ENCODE assay signal across 9 cellular contexts in genomic region chr11:911890-912219, GRCh38. TPM values are rescaled to one million over a fixed set of nuclear protein-coding genes. Genes with fewer than 3 reads are reported as not detected.
DNase-seq lines count a peak whose midpoint lies in the region; ATAC-seq, FAIRE-seq and TF ChIP-seq lines count a peak whose summit lies in the region.
"Had no signal": no experiment of that assay in that cellular context is flagged by ENCODE, and none has a peak within 500 bp of the region (broad histone marks: within the 10 kb centered on the region; RNA-seq: fewer than 3 reads in every experiment).

No MANE protein-coding gene starts in this region.

- CTCF ChIA-PET in activated CD4-positive, alpha-beta memory T cell treated with anti-CD3 and anti-CD28 coated beads for 36 hours (lab: Charles Lee) = interaction anchor here (1.0 to 2.1 kb wide), 2 partner anchors 13 to 51 kb away, joined by 3 to 16 read pairs; partner anchors contain the start of gene AP2A2

- TF ChIP-seq CTCF in pancreas (IDR thresholded peaks at IDR 0.05) = no peak

- peaks cover 2% of the 10 kb centered on the region for H3K36me3 Mint-ChIP-seq in T-helper 2 cell treated with Interferon-gamma antibody and Interleukin-4, amounts not matched to agents 5 μg/mL and 100 μg/mL, for 36 hours (ENCODE audit: low read depth)
- peaks cover 2% of the 10 kb centered on the region for H3K36me3 Mint-ChIP-seq in activated CD4-positive, alpha-beta memory T cell treated with anti-CD3 and anti-CD28 coated beads for 36 hours
- peaks cover 5% of the 10 kb centered on the region for H3K36me3 Mint-ChIP-seq in stimulated activated effector memory CD8-positive, alpha-beta T cell treated with anti-CD3 and anti-CD28 coated beads, Interleukin-12 subunit alpha, Interleukin-12 subunit beta, amount 100 ng/mL, for 72 hours

- H3K9ac ChIP-seq in iPS-18a (ENCODE audit: low read length) = peak overlapping the region; percentile 86

- H3K4me3 ChIP-seq in iPS-18a (ENCODE audit: low read length) (peak overlapping the region; percentile 75), pancreas (no peak overlapping the region)

- no peak for ATAC-seq in stimulated activated effector memory CD8-positive, alpha-beta T cell treated with anti-CD3 and anti-CD28 coated beads, Interleukin-12 subunit alpha, Interleukin-12 subunit beta, amount 100 ng/mL, for 72 hours
- ATAC-seq in pancreas = no peak

- H3K9me3 ChIP-seq in iPS-18a (ENCODE audit: control insufficient read depth, low read depth, low read length) = no peaks in the 10 kb centered on the region
- H3K9me3 ChIP-seq in pancreas = no peaks in the 10 kb centered on the region

- peaks cover 12% of the 10 kb centered on the region for H3K4me1 Mint-ChIP-seq in T-helper 2 cell treated with Interferon-gamma antibody and Interleukin-4, amounts not matched to agents 5 μg/mL and 100 μg/mL, for 36 hours (ENCODE audit: low read depth)
- H3K4me1 Mint-ChIP-seq in activated CD4-positive, alpha-beta memory T cell treated with anti-CD3 and anti-CD28 coated beads for 36 hours (ENCODE audit: low read depth) = peaks cover 14% of the 10 kb centered on the region
- H3K4me1 Mint-ChIP-seq in stimulated activated effector memory CD8-positive, alpha-beta T cell treated with anti-CD3 and anti-CD28 coated beads, Interleukin-12 subunit alpha, Interleukin-12 subunit beta, amount 100 ng/mL, for 72 hours = peaks cover 30% of the 10 kb centered on the region

- H3K36me3 ChIP-seq in iPS-18a (ENCODE audit: control insufficient read depth, low read depth, low read length) = no peaks in the 10 kb centered on the region
- no peaks in the 10 kb centered on the region for H3K36me3 ChIP-seq in pancreas

- H3K4me3 Mint-ChIP-seq in T-helper 2 cell treated with Interferon-gamma antibody and Interleukin-4, amounts not matched to agents 5 μg/mL and 100 μg/mL, for 36 hours = peak overlapping the region; percentile 96
- peak overlapping the region; percentile 79 for H3K4me3 Mint-ChIP-seq in activated CD4-positive, alpha-beta memory T cell treated with anti-CD3 and anti-CD28 coated beads for 36 hours
- peak overlapping the region; percentile 93 for H3K4me3 Mint-ChIP-seq in stimulated activated effector memory CD8-positive, alpha-beta T cell treated with anti-CD3 and anti-CD28 coated beads, Interleukin-12 subunit alpha, Interleukin-12 subunit beta, amount 100 ng/mL, for 72 hours

- POLR2A ChIA-PET in activated CD4-positive, alpha-beta memory T cell treated with anti-CD3 and anti-CD28 coated beads for 36 hours (lab: Charles Lee) = interaction anchor here (1.5 kb wide), 1 partner anchor 17 kb away, joined by 4 read pairs; no protein-coding TSS in a partner anchor

- H3K4me1 ChIP-seq in iPS-18a (ENCODE audit: control insufficient read depth, low read depth, low read length) = peaks cover 8% of the 10 kb centered on the region
- peaks cover 5 to 10% (median 7%) of the 10 kb centered on the region in 3 donors for H3K4me1 ChIP-seq in pancreas

- H3K27me3 ChIP-seq in iPS-18a (ENCODE audit: control insufficient read depth, insufficient read depth, low read length) (no peaks in the 10 kb centered on the region), pancreas (no peaks in the 10 kb centered on the region)

- WGBS in pancreas, 2 donors = 95 to 97% methylated on average over 11 of the region's 11 CpGs

- H3K27ac Mint-ChIP-seq in T-helper 2 cell treated with Interferon-gamma antibody and Interleukin-4, amounts not matched to agents 5 μg/mL and 100 μg/mL, for 36 hours = peak overlapping the region; percentile 92
- H3K27ac Mint-ChIP-seq in activated CD4-positive, alpha-beta memory T cell treated with anti-CD3 and anti-CD28 coated beads for 36 hours = peak overlapping the region; percentile 54
- peak overlapping the region; percentile 92 for H3K27ac Mint-ChIP-seq in stimulated activated effector memory CD8-positive, alpha-beta T cell treated with anti-CD3 and anti-CD28 coated beads, Interleukin-12 subunit alpha, Interleukin-12 subunit beta, amount 100 ng/mL, for 72 hours

- H3K27me3 Mint-ChIP-seq in T-helper 2 cell treated with Interferon-gamma antibody and Interleukin-4, amounts not matched to agents 5 μg/mL and 100 μg/mL, for 36 hours (ENCODE audit: low read depth) = no peaks in the 10 kb centered on the region
- H3K27me3 Mint-ChIP-seq in activated CD4-positive, alpha-beta memory T cell treated with anti-CD3 and anti-CD28 coated beads for 36 hours = no peaks in the 10 kb centered on the region

- FAIRE-seq in pancreas (lab: Jason Lieb, UNC) = no peak

- intact Hi-C loops in activated CD4-positive, alpha-beta memory T cell treated with anti-CD3 and anti-CD28 coated beads for 36 hours (cut with micrococcal nuclease) = loop anchor here (1.0 to 2.0 kb wide), 2 partner anchors 14 to 69 kb away; partner anchors contain the start of genes POLR2L and TSPAN4
- intact Hi-C loops in pancreas (cut with DNase I) = no loop called here

- no peaks in the 10 kb centered on the region for H3K9me3 Mint-ChIP-seq in T-helper 2 cell treated with Interferon-gamma antibody and Interleukin-4, amounts not matched to agents 5 μg/mL and 100 μg/mL, for 36 hours
- H3K9me3 Mint-ChIP-seq in activated CD4-positive, alpha-beta memory T cell treated with anti-CD3 and anti-CD28 coated beads for 36 hours = no peaks in the 10 kb centered on the region
- no peaks in the 10 kb centered on the region for H3K9me3 Mint-ChIP-seq in stimulated activated effector memory CD8-positive, alpha-beta T cell treated with anti-CD3 and anti-CD28 coated beads, Interleukin-12 subunit alpha, Interleukin-12 subunit beta, amount 100 ng/mL, for 72 hours

- DNase-seq in T-helper 2 cell treated with Interferon-gamma antibody and Interleukin-4, amounts not matched to agents 5 μg/mL and 100 μg/mL, for 36 hours (ENCODE audit: low spot score) = no peak
- no peak for DNase-seq in T-helper 2 cell
- DNase-seq in activated CD4-positive, alpha-beta memory T cell treated with anti-CD3 and anti-CD28 coated beads for 36 hours = no peak
- DNase-seq in stimulated activated effector memory CD8-positive, alpha-beta T cell treated with anti-CD3 and anti-CD28 coated beads, Interleukin-12 subunit alpha, Interleukin-12 subunit beta, amount 100 ng/mL, for 72 hours (ENCODE audit: low spot score in 2 of 2) = no peak
- DNase-seq in AML-193 (lab: John Stamatoyannopoulos, UW) = no peak
- no peak for DNase-seq in stimulated activated CD8-positive, alpha-beta memory T cell treated with anti-CD3 and anti-CD28 coated beads, Interleukin-4, amount 100 ng/mL, for 48 hours
- no peak for DNase-seq in pancreas
- DNase-seq: cerebellar nuclear complex had no signal

- H3K27ac ChIP-seq in iPS-18a (ENCODE audit: low read length) (peak overlapping the region; percentile 71), pancreas (peak overlapping the region in 2 of 4 donors; percentile 83 to 86)

RNA-seq across cellular contexts. Expression of gene CHID1, which starts 1.2 kb away (rescaled TPM):
- total RNA-seq in activated CD4-positive, alpha-beta memory T cell treated with anti-CD3 and anti-CD28 coated beads for 36 hours = 10 to 100 TPM; 61.5 to 61.6 TPM
- 10 to 100 TPM; 41.7 to 86.0 (median 63.1) TPM for total RNA-seq in pancreas
- 10 to 100 TPM; 57.1 to 66.0 TPM for polyA plus RNA-seq in pancreas

RNA-seq across cellular contexts. Expression of gene AP2A2, which starts 13.8 kb away (rescaled TPM):
- 10 to 100 TPM; 42.8 to 44.1 TPM for total RNA-seq in activated CD4-positive, alpha-beta memory T cell treated with anti-CD3 and anti-CD28 coated beads for 36 hours
- 10 to 100 TPM; 40.0 to 60.2 (median 53.2) TPM for total RNA-seq in pancreas
- polyA plus RNA-seq in pancreas = 10 to 100 TPM; 48.0 to 50.8 TPM
